In genomic region chr4:38062088-38062893, GRCh38 we compare ENCODE assay signal across 1 cellular context.
TF ChIP-seq lines count a peak whose summit lies in the region.

No MANE protein-coding gene starts in this region.

TF ChIP-seq in HEK293, 187 proteins besides CTCF, POLR2A, EP300 and RAD21 (continued from another document):
- TF ChIP-seq REST (tag by site-specific recombination; IDR thresholded peaks at IDR 0.05), result no peak
- no peak for TF ChIP-seq ZNF23 (tag by site-specific recombination; IDR thresholded peaks at IDR 0.05; ENCODE audit: borderline replicate concordance)
- no peak for TF ChIP-seq PBX3 (CRISPR knock-in tag; IDR thresholded peaks at IDR 0.05)
- TF ChIP-seq ZNF175 (tag by site-specific recombination; IDR thresholded peaks at IDR 0.05), result no peak
- TF ChIP-seq ZNF155 (tag by site-specific recombination; IDR thresholded peaks at IDR 0.05), result no peak
- no peak for TF ChIP-seq ZNF747 (tag by site-specific recombination; IDR thresholded peaks at IDR 0.05)
- no peak for TF ChIP-seq ZNF211 (tag by site-specific recombination; IDR thresholded peaks at IDR 0.05; ENCODE audit: low read depth)
- TF ChIP-seq ZNF214 (tag by site-specific recombination; IDR thresholded peaks at IDR 0.05; ENCODE audit: borderline replicate concordance), result no peak
- no peak for TF ChIP-seq PRDM10 (tag by site-specific recombination; IDR thresholded peaks at IDR 0.05)
- no peak for TF ChIP-seq YY2 (tag by site-specific recombination; IDR thresholded peaks at IDR 0.05)
- no peak for TF ChIP-seq ZFP69B (tag by site-specific recombination; IDR thresholded peaks at IDR 0.05)
- TF ChIP-seq ZNF335 (tag by site-specific recombination; conservative IDR thresholded peaks at IDR 0.05), result 0 out of 2 replicates have a peak, but pooled peaks have one; percentile 30
- peak; percentile 81 for TF ChIP-seq ZNF660 (tag by site-specific recombination; IDR thresholded peaks at IDR 0.05)
- peak; percentile 94 for TF ChIP-seq ZNF654 (tag by site-specific recombination; IDR thresholded peaks at IDR 0.05; ENCODE audit: low read depth)
- no peak for TF ChIP-seq ZNF239 (tag by site-specific recombination; IDR thresholded peaks at IDR 0.05)
- TF ChIP-seq PRDM4 (tag by site-specific recombination; IDR thresholded peaks at IDR 0.05), result no peak
